33 cellular contexts compared by ENCODE assay signal in the genomic region with DNA sequence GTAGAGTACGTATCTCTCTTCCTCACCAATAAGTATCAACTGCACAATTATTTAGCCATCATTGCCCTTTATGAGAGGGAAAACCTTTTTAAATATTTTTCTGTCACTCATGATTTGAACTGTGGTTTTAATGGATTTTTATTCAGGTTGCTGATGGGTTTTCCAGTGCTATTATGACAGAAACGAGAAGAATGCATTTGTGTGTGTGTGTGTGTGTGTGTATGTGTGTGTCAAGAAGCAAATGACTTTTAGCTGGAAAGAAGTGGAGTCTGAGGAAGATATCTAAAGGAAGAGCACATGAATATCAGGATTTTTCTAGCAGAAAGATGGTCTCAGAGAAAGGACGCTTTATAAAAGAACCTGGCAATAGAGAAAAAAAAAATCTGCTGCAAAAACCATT.
"Had no signal": no experiment of that assay in that cellular context is flagged by ENCODE, and none has a peak within 500 bp of the region (broad histone marks: within the 10 kb centered on the region; RNA-seq: fewer than 3 reads in every experiment).

No MANE protein-coding gene starts in this region.

- H3K4me3 ChIP-seq: adrenal gland, body of pancreas, breast epithelium had no signal

- DNase-seq: activated B cell treated with CpG ODN at 0.5 μM for 24 hours; activated CD4-positive, alpha-beta memory T cell treated with anti-CD3 and anti-CD28 coated beads for 36 hours; activated CD4-positive, alpha-beta T cell treated with anti-CD3 and anti-CD28 coated beads for 4 hours; activated CD4-positive, alpha-beta T cell treated with anti-CD3 and anti-CD28 coated beads, Interleukin-2, amount 10 ng/mL, durations not matched to agents 24 days and 14 days; activated CD4-positive, alpha-beta T cell treated with anti-CD3 and anti-CD28 coated beads, Interleukin-2, amount 50 U/mL, for 1 hour; activated CD4-positive, alpha-beta T cell treated with anti-CD3 and anti-CD28 coated beads, Interleukin-2, amount 50 U/mL, for 4 hours; activated CD4-positive, CD25-positive, alpha-beta regulatory T cell treated with anti-CD3 and anti-CD28 coated beads, Interleukin-2, amount 50 U/mL, for 72 hours; activated CD8-positive, alpha-beta memory T cell treated with anti-CD3 and anti-CD28 coated beads, Interleukin-2, amount 50 U/mL, for 4 hours; activated CD8-positive, alpha-beta T cell treated with anti-CD3 and anti-CD28 coated beads for 36 hours; activated effector memory CD4-positive, alpha-beta T cell treated with anti-CD3 and anti-CD28 coated beads, Interleukin-2, amount 50 U/mL, for 16 hours; activated gamma-delta T cell treated with Interleukin-2 at 50 U/mL for 16 hours; activated naive CD4-positive, alpha-beta T cell; activated naive CD4-positive, alpha-beta T cell treated with anti-CD3 and anti-CD28 coated beads for 36 hours; activated naive CD4-positive, alpha-beta T cell treated with anti-CD3 and anti-CD28 coated beads, Interleukin-2, amount 50 U/mL, for 16 hours; activated naive CD8-positive, alpha-beta T cell treated with anti-CD3 and anti-CD28 coated beads for 36 hours; activated T-cell treated with anti-CD3 and anti-CD28 coated beads for 4 hours; activated T-cell treated with anti-CD3 and anti-CD28 coated beads, Interleukin-2, amount 50 U/mL, for 1 hour; activated T-cell treated with anti-CD3 and anti-CD28 coated beads, Interleukin-2, amount 50 U/mL, for 4 hours; activated T-cell treated with anti-CD3 and anti-CD28 coated beads, Interleukin-2, amount 50 U/mL, for 72 hours; amniotic stem cell; aorta; body of pancreas; brain microvascular endothelial cell; central memory CD4-positive, alpha-beta T cell; T-helper 2 cell; T-helper 9 cell had no signal

- ATAC-seq: activated CD8-positive, alpha-beta T cell treated with anti-CD3 and anti-CD28 coated beads for 36 hours; activated naive CD4-positive, alpha-beta T cell treated with anti-CD3 and anti-CD28 coated beads, Interleukin-2, amount 50 U/mL, for 72 hours; activated T-cell treated with anti-CD3 and anti-CD28 coated beads, Interleukin-2, amount 50 U/mL, for 4 hours; activated T-cell treated with anti-CD3 and anti-CD28 coated beads, Interleukin-2, amount 50 U/mL, for 72 hours; activated T-helper 17 cell treated with anti-CD3 and anti-CD28 coated beads, Interleukin-2, amount 50 U/mL, for 72 hours; body of pancreas had no signal

- FAIRE-seq: astrocyte, TTC549 had no signal

- H3K27me3 ChIP-seq: adrenal gland, body of pancreas, brain microvascular endothelial cell, breast epithelium had no signal

- H3K36me3 ChIP-seq: adrenal gland, brain microvascular endothelial cell, breast epithelium had no signal

- H3K27ac ChIP-seq: adrenal gland, body of pancreas, brain microvascular endothelial cell, breast epithelium, VCaP had no signal

- H3K9me3 ChIP-seq: body of pancreas, breast epithelium had no signal

- H3K4me1 ChIP-seq: adrenal gland, body of pancreas, breast epithelium had no signal
